Comparison of ENCODE assay signal across 8 cellular contexts in the genomic region with DNA sequence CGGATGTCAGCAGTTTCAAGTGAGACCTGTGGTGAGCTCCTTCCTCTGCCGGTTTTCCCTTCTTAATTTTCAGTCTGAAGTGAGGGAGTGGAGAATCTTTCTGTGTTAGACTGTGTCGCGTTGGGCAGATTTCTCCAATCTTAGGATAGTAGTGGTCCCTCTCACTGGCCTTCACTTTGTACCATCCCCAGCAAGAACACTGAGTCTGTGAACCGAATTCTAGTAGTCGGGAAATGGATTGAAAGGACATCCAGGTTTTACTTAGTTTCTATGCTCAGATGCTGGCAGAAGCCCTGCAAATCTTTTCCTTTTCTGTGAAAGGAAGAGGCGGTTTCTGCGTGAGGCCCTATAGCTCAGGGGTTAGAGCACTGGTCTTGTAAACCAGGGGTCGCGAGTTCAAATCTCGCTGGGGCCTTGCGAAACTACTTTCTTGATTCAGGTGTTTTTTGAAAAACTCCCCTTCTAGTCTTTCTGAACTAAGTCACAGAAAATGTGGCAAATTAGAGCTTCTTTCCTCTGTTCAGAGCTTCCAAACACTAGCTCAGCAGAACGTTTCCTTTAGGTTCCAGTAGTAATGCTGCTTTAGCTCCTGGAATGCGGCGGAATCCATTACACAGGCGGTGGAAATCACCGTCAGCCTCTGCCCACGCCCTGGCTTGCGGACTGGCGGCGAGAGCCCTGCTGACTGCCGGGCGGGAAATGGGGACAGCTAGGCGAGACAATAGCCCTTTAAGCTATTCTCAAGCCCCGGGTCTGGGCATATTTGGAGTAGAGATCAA. TPM values are rescaled to one million over a fixed set of nuclear protein-coding genes. Genes with fewer than 3 reads are reported as not detected.
A peak's percentile ranks its signal among the peaks of the same experiment; 100 is the strongest.
DNase-seq lines count a peak whose midpoint lies in the region; ATAC-seq, FAIRE-seq and TF ChIP-seq lines count a peak whose summit lies in the region.

No MANE protein-coding gene starts in this region.

- no peak for TF ChIP-seq POLR2A in H54 (IDR thresholded peaks at IDR 0.05; ENCODE audit: low read depth, low read length)

- intact Hi-C loops in colonic mucosa (cut with DNase I) (loop anchor here (2.0 to 10.0 kb wide), 3 partner anchors 69 to 267 kb away; a partner anchor contains a TSS), left colon (cut with DNase I, micrococcal nuclease) (loop anchor here (5.0 to 10.0 kb wide), 3 partner anchors 67 to 339 kb away; a partner anchor contains a TSS)

- DNase-seq in NCI-H226 (peak; percentile 77), colonic mucosa (peak; percentile 88), left colon (peak; percentile 72 to 81), H54 (ENCODE audit: insufficient read length, low spot score) (no peak)
- peak; percentile 77 to 80 for DNase-seq in activated CD4-positive, alpha-beta T cell treated with anti-CD3 and anti-CD28 coated beads for 24 hours (ENCODE audit: low read depth in 2 of 2)
- DNase-seq in stimulated activated CD4-positive, alpha-beta T cell treated with anti-CD3 and anti-CD28 coated beads, Interleukin-1b, Interleukin-23, amount 100 ng/mL, for 24 hours (ENCODE audit: low read depth in 4 of 4, low spot score in 1 of 4): peak; percentile 63 to 86 (median 81)

- H3K36me3 ChIP-seq in ES-I3 (ENCODE audit: insufficient read depth, low read length): no peaks in the 10 kb centered on the region
- no peaks in the 10 kb centered on the region for H3K36me3 ChIP-seq in colonic mucosa

- H3K9ac ChIP-seq in ES-I3 (ENCODE audit: low read depth, low read length): peak overlapping the region; percentile 89
- H3K9ac ChIP-seq in colonic mucosa (ENCODE audit: low read depth in 2 of 2, low read length in 2 of 2): peak overlapping the region; percentile 98 to 100

- H3K27ac ChIP-seq in colonic mucosa: peak overlapping the region; percentile 100

- peak; percentile 26 for ATAC-seq in HG02610 (IDR thresholded peaks at IDR 0.05; ENCODE audit: unreplicated experiment)
- peak; percentile 19 for ATAC-seq in left colon

- no peak for TF ChIP-seq CTCF in colonic mucosa (IDR thresholded peaks at IDR 0.05)

- H3K27me3 ChIP-seq in colonic mucosa: no peaks in the 10 kb centered on the region

- H3K4me3 ChIP-seq in colonic mucosa: peak overlapping the region; percentile 53

- no peaks in the 10 kb centered on the region for H3K9me3 ChIP-seq in ES-I3 (ENCODE audit: control insufficient read depth, insufficient read depth, low read length)
- H3K9me3 ChIP-seq in colonic mucosa: no peaks in the 10 kb centered on the region

- no peak for FAIRE-seq in H54 (lab: Jason Lieb, UNC)

- H3K4me1 ChIP-seq in ES-I3 (ENCODE audit: insufficient read depth, low read length) (no peaks in the 10 kb centered on the region), colonic mucosa (peaks cover 7% of the 10 kb centered on the region)

RNA-seq across cellular contexts. Expression of a gene that starts 2.8 kb away (rescaled TPM):
- total RNA-seq in colonic mucosa (10 to 100 TPM; 41.5 to 94.7 TPM), left colon (10 to 100 TPM; 52.2 to 62.1 TPM)

RNA-seq across cellular contexts. Expression of a gene that starts 7.0 kb away (rescaled TPM):
- 10 to 100 TPM; 50.0 to 73.6 TPM for total RNA-seq in colonic mucosa
- total RNA-seq in left colon: 10 to 100 TPM; 49.2 to 50.4 TPM

RNA-seq across cellular contexts. Expression of a gene that starts 40.0 kb away (rescaled TPM):
- total RNA-seq in colonic mucosa (not detected), left colon (not detected)
